ENCODE assay signal across 1 cellular context in genomic region chr12:68786929-68787328, GRCh38.
TF ChIP-seq lines count a peak whose summit lies in the region.

No MANE protein-coding gene starts in this region.

TF ChIP-seq in GM12878, 131 proteins besides CTCF, POLR2A, EP300 and RAD21:
- TF ChIP-seq NRF1 (conservative IDR thresholded peaks at IDR 0.05; ENCODE audit: low read depth, low read length), result no peak
- TF ChIP-seq CBX5 (IDR thresholded peaks at IDR 0.05; ENCODE audit: low read depth), result no peak
- TF ChIP-seq MEF2A (IDR thresholded peaks at IDR 0.05; ENCODE audit: insufficient read depth, low read depth, low read length), result no peak
- TF ChIP-seq POU2F2 (IDR thresholded peaks at IDR 0.05; ENCODE audit: borderline replicate concordance, low read depth, low read length), result no peak
- no peak for TF ChIP-seq GATAD2B (conservative IDR thresholded peaks at IDR 0.05; ENCODE audit: low read depth)
- no peak for TF ChIP-seq MYB (IDR thresholded peaks at IDR 0.05; ENCODE audit: borderline replicate concordance, low read depth, low read length)
- no peak for TF ChIP-seq MTA3 (IDR thresholded peaks at IDR 0.05; ENCODE audit: borderline replicate concordance, low read length)
- no peak for TF ChIP-seq ZBED1 (IDR thresholded peaks at IDR 0.05; ENCODE audit: borderline replicate concordance)
- no peak for TF ChIP-seq CHD1 (IDR thresholded peaks at IDR 0.05; ENCODE audit: low read depth, low read length)
- TF ChIP-seq ZNF384 (IDR thresholded peaks at IDR 0.05; ENCODE audit: borderline replicate concordance, low read depth, low read length), result no peak
- TF ChIP-seq IRF4 (IDR thresholded peaks at IDR 0.05; ENCODE audit: low read depth, low read length), result no peak
- TF ChIP-seq SUZ12 (IDR thresholded peaks at IDR 0.05; ENCODE audit: unreplicated experiment), result no peak
- no peak for TF ChIP-seq NKRF (conservative IDR thresholded peaks at IDR 0.05)
- no peak for TF ChIP-seq ELK1 (IDR thresholded peaks at IDR 0.05; ENCODE audit: low read depth, low read length)
- no peak for TF ChIP-seq CBX3 (IDR thresholded peaks at IDR 0.05; ENCODE audit: borderline replicate concordance, low read depth)
- no peak for TF ChIP-seq NFYA (IDR thresholded peaks at IDR 0.05; ENCODE audit: borderline replicate concordance, low read depth, low read length)
- TF ChIP-seq TCF12 (IDR thresholded peaks at IDR 0.05; ENCODE audit: low read depth, low read length), result no peak
